8 cellular contexts compared by ENCODE assay signal in the genomic region with DNA sequence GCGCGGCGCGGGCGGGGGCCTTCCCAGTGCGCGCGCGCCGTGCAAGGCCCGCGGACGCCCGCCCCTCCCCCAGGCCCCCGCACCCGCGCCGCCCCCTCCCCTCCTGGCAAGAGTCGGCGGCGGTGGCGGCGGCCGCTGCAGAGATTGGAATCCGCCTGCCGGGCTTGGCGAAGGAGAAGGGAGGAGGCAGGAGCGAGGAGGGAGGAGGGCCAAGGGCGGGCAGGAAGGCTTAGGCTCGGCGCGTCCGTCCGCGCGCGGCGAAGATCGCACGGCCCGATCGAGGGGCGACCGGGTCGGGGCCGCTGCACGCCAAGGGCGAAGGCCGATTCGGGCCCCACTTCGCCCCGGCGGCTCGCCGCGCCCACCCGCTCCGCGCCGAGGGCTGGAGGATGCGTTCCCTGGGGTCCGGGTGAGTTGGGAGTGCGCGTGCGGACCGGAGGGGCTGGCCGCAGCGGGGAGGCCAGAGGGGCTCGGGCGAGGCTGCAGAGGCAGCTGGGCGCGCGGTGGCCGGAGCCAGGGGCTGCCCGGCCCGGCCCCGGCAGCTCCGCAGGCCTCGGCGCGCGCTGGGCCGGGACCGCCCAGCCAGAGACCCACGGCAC.
DNase-seq lines count a peak whose midpoint lies in the region; ATAC-seq and TF ChIP-seq lines count a peak whose summit lies in the region.

A gene (plus strand): TSS at position 109 of the 599 bp plus-strand sequence. CDS start 119,400 bp downstream, outside the sequence.

- ATAC-seq in GM18868 (IDR thresholded peaks at IDR 0.05; ENCODE audit: unreplicated experiment) (peak; percentile 27), HG03066 (IDR thresholded peaks at IDR 0.05; ENCODE audit: low read depth, unreplicated experiment) (peak; percentile 31)

- peak within 1 kb of the TSS; percentile 43 to 62 for H3K4me3 ChIP-seq in neutrophil (ENCODE audit: low read depth in 1 of 2, low read length in 1 of 2)

- DNase-seq in AG20443 (ENCODE audit: low spot score) (peak; percentile 100), SW480 (ENCODE audit: low spot score) (peak; percentile 14), fibroblast of peridontal ligament (ENCODE audit: extremely low read depth) (peak; percentile 82), NCI-H128 (lab: John Stamatoyannopoulos, UW; ENCODE audit: unreplicated experiment) (no peak)
- DNase-seq in stimulated activated CD4-positive, alpha-beta T cell treated with anti-CD3 and anti-CD28 coated beads, Interleukin-2, amount 100 ng/mL, for 48 hours: no peak

- peaks cover 95% of the 10 kb centered on the region for H3K27me3 ChIP-seq in neutrophil

- no peak within 1 kb of the TSS for H3K27ac ChIP-seq in neutrophil

- no peaks in the 10 kb centered on the region for H3K9me3 ChIP-seq in neutrophil

- H3K36me3 ChIP-seq in neutrophil: no peaks in the 10 kb centered on the region

- peaks cover 11 to 18% of the 10 kb centered on the region in 2 experiments for H3K4me1 ChIP-seq in neutrophil (ENCODE audit: control insufficient read depth in 1 of 2, insufficient read depth in 1 of 2, low read depth in 1 of 2, low read length in 1 of 2)

- TF ChIP-seq CTCF in neutrophil (IDR thresholded peaks at IDR 0.05): no peak

Comparison
In these comparisons a context has a peak if more than half of its experiments do, and no peak if none do; other contexts are left out.
1. DNase-seq: peak in AG20443 (single experiment), SW480 (single experiment) and fibroblast of peridontal ligament (single experiment); none in NCI-H128 (single experiment) and stimulated activated CD4-positive, alpha-beta T cell treated with anti-CD3 and anti-CD28 coated beads, Interleukin-2, amount 100 ng/mL, for 48 hours (0 of 2).